ENCODE assay signal across 10 cellular contexts in the genomic region with DNA sequence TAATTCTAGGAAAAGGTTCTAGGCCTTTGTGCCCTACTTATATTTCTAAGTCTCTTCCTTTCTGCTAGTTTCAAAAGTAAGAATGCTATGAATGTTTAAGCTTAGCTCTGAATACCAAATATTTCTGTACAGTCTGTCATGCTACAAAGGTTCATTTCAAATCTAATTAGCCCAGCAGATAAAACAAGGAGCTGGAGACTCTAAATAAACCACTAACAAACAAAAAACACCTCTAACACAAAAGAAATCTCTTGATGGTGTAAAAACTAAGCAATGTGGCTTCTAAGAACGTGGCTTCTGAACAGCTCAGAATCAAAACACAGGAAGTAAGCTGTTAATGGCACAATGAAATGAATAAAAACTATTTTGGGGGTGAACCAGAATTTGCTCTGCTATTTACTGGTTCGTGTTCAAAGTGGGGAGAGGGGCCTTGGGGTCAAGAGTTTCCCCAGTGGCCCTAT.
DNase-seq lines count a peak whose midpoint lies in the region; ATAC-seq, FAIRE-seq and TF ChIP-seq lines count a peak whose summit lies in the region.
"Had no signal": no experiment of that assay in that cellular context is flagged by ENCODE, and none has a peak within 500 bp of the region (broad histone marks: within the 10 kb centered on the region; RNA-seq: fewer than 3 reads in every experiment).

No MANE protein-coding gene starts in this region.

- H3K36me3 Mint-ChIP-seq in activated naive CD4-positive, alpha-beta T cell treated with anti-CD3 and anti-CD28 coated beads, Interleukin-2, amount 50 U/mL, for 24 hours, result no peaks in the 10 kb centered on the region
- H3K36me3 Mint-ChIP-seq in activated CD8-positive, alpha-beta T cell treated with anti-CD3 and anti-CD28 coated beads, Interleukin-2, amount 10 ng/mL, durations not matched to agents 7 days and 5 days (ENCODE audit: low read depth), result no peaks in the 10 kb centered on the region

- H2AFZ ChIP-seq in keratinocyte (ENCODE audit: control insufficient read depth, low read length), result peak overlapping the region; percentile 86

- no peak for FAIRE-seq in keratinocyte (lab: Jason Lieb, UNC)
- FAIRE-seq in H54 (lab: Jason Lieb, UNC), result no peak

- dilution Hi-C loops in keratinocyte (cut with MboI; ENCODE audit: extremely low pct_ligation_motif_present, low sequenced_read_pairs), result no loop called here

- no peaks in the 10 kb centered on the region for H3K36me3 ChIP-seq in keratinocyte (ENCODE audit: control insufficient read depth in 2 of 2, extremely low read depth in 1 of 2, insufficient read depth in 2 of 2, low read length in 2 of 2)
- H3K36me3 ChIP-seq in tibial nerve, result no peaks in the 10 kb centered on the region

- WGBS in tibial nerve, 2 donors, result 9 to 10% methylated on average over 2 of the region's 2 CpGs

- TF ChIP-seq POLR2A in tibial nerve (IDR thresholded peaks at IDR 0.05) (no peak), H54 (IDR thresholded peaks at IDR 0.05; ENCODE audit: low read depth, low read length) (no peak)

- no peak for DNase-seq in activated naive CD4-positive, alpha-beta T cell (lab: John Stamatoyannopoulos, UW)
- no peak for DNase-seq in activated CD8-positive, alpha-beta T cell treated with anti-CD3 and anti-CD28 coated beads, Interleukin-2, amount 10 ng/mL, durations not matched to agents 7 days and 5 days
- DNase-seq in keratinocyte (ENCODE audit: low read depth, low spot score) (no peak), tibial nerve (ENCODE audit: low spot score in 2 of 2) (no peak), H54 (ENCODE audit: insufficient read length, low spot score) (no peak)
- DNase-seq: C1 segment of cervical spinal cord, NCI-H226 had no signal

- H3K4me1 ChIP-seq in keratinocyte (ENCODE audit: control insufficient read depth, extremely low read depth, insufficient read depth, low read length), result peaks cover 44% of the 10 kb centered on the region
- H3K4me1 ChIP-seq in tibial nerve, result peaks cover 0 to 35% (median 17%) of the 10 kb centered on the region in 4 donors

- H4K20me1 ChIP-seq in keratinocyte (ENCODE audit: control insufficient read depth, extremely low read depth, insufficient read depth, low read length), result no peaks in the 10 kb centered on the region

- H3K27ac ChIP-seq in keratinocyte (ENCODE audit: control insufficient read depth, insufficient read depth, low read length) (peak overlapping the region; percentile 42), tibial nerve (peak overlapping the region in 3 of 4 donors; percentile 34 to 73 (median 64))

- no peaks in the 10 kb centered on the region for H3K27me3 Mint-ChIP-seq in activated naive CD4-positive, alpha-beta T cell treated with anti-CD3 and anti-CD28 coated beads, Interleukin-2, amount 50 U/mL, for 24 hours
- no peaks in the 10 kb centered on the region for H3K27me3 Mint-ChIP-seq in activated CD8-positive, alpha-beta T cell treated with anti-CD3 and anti-CD28 coated beads, Interleukin-2, amount 10 ng/mL, durations not matched to agents 7 days and 5 days (ENCODE audit: low read depth)

- H3K9me1 ChIP-seq in keratinocyte (ENCODE audit: control insufficient read depth, extremely low read depth, insufficient read depth, low read length), result no peaks in the 10 kb centered on the region

- peak; percentile 25 for ATAC-seq in activated CD8-positive, alpha-beta T cell treated with anti-CD3 and anti-CD28 coated beads, Interleukin-2, amount 10 ng/mL, durations not matched to agents 7 days and 5 days
- ATAC-seq in GM21526 (IDR thresholded peaks at IDR 0.05; ENCODE audit: low FRiP score, unreplicated experiment) (no peak), GM21447 (IDR thresholded peaks at IDR 0.05; ENCODE audit: unreplicated experiment) (no peak)

- peak overlapping the region; percentile 53 for H3K9ac ChIP-seq in keratinocyte (ENCODE audit: control insufficient read depth, extremely low read depth, insufficient read depth, low read length)

- POLR2A ChIA-PET in activated CD8-positive, alpha-beta T cell treated with anti-CD3 and anti-CD28 coated beads, Interleukin-2, amount 10 ng/mL, durations not matched to agents 7 days and 5 days (lab: Charles Lee), result interaction anchor here (0.5 to 2.7 kb wide), 24 partner anchors 10 to 294 kb away, joined by 3 to 39 read pairs (median 4); a partner anchor contains a TSS

- CTCF ChIA-PET in activated CD8-positive, alpha-beta T cell treated with anti-CD3 and anti-CD28 coated beads, Interleukin-2, amount 10 ng/mL, durations not matched to agents 7 days and 5 days (lab: Charles Lee), result interaction anchor here (0.7 to 5.3 kb wide), 28 partner anchors 9 to 301 kb away, joined by 3 to 75 read pairs (median 4); no protein-coding TSS in a partner anchor

- H3K4me3 ChIP-seq in keratinocyte (ENCODE audit: control insufficient read depth in 2 of 3, extremely low read depth in 1 of 3, insufficient read depth in 2 of 3, low read depth in 1 of 3, low read length in 3 of 3) (no peak overlapping the region), tibial nerve (no peak overlapping the region)

- H3K9me3 Mint-ChIP-seq in activated naive CD4-positive, alpha-beta T cell treated with anti-CD3 and anti-CD28 coated beads, Interleukin-2, amount 50 U/mL, for 24 hours, result no peaks in the 10 kb centered on the region
- no peaks in the 10 kb centered on the region for H3K9me3 Mint-ChIP-seq in activated CD8-positive, alpha-beta T cell treated with anti-CD3 and anti-CD28 coated beads, Interleukin-2, amount 10 ng/mL, durations not matched to agents 7 days and 5 days (ENCODE audit: insufficient read depth)

- TF ChIP-seq CTCF in keratinocyte (optimal IDR thresholded peaks at IDR 0.05 in 1 of 3, IDR thresholded peaks at IDR 0.05 in 1 of 3, conservative IDR thresholded peaks at IDR 0.05 in 1 of 3; ENCODE audit: extremely low read depth in 1 of 3, insufficient read depth in 2 of 3, low read length in 3 of 3) (no peak), tibial nerve (IDR thresholded peaks at IDR 0.05) (no peak)

- H3K9me3 ChIP-seq in keratinocyte (ENCODE audit: control insufficient read depth, low read depth, low read length) (no peaks in the 10 kb centered on the region), tibial nerve (no peaks in the 10 kb centered on the region)

- peak overlapping the region; percentile 90 for H3K4me3 Mint-ChIP-seq in activated naive CD4-positive, alpha-beta T cell treated with anti-CD3 and anti-CD28 coated beads, Interleukin-2, amount 50 U/mL, for 24 hours
- H3K4me3 Mint-ChIP-seq in activated CD8-positive, alpha-beta T cell treated with anti-CD3 and anti-CD28 coated beads, Interleukin-2, amount 10 ng/mL, durations not matched to agents 7 days and 5 days, result peak overlapping the region; percentile 81

- no peaks in the 10 kb centered on the region for H3K79me2 ChIP-seq in keratinocyte (ENCODE audit: control insufficient read depth, insufficient read depth, low read length)

- peak overlapping the region; percentile 96 for H3K27ac Mint-ChIP-seq in activated naive CD4-positive, alpha-beta T cell treated with anti-CD3 and anti-CD28 coated beads, Interleukin-2, amount 50 U/mL, for 24 hours
- peak overlapping the region; percentile 98 for H3K27ac Mint-ChIP-seq in activated CD8-positive, alpha-beta T cell treated with anti-CD3 and anti-CD28 coated beads, Interleukin-2, amount 10 ng/mL, durations not matched to agents 7 days and 5 days

- H3K27me3 ChIP-seq in keratinocyte (ENCODE audit: control insufficient read depth, extremely low read depth, insufficient read depth, low read length) (no peaks in the 10 kb centered on the region), tibial nerve (no peaks in the 10 kb centered on the region)

- H3K4me1 Mint-ChIP-seq in activated naive CD4-positive, alpha-beta T cell treated with anti-CD3 and anti-CD28 coated beads, Interleukin-2, amount 50 U/mL, for 24 hours, result peaks cover 53% of the 10 kb centered on the region
- H3K4me1 Mint-ChIP-seq in activated CD8-positive, alpha-beta T cell treated with anti-CD3 and anti-CD28 coated beads, Interleukin-2, amount 10 ng/mL, durations not matched to agents 7 days and 5 days (ENCODE audit: low read depth), result peaks cover 71% of the 10 kb centered on the region

- no peak for TF ChIP-seq EP300 in tibial nerve (IDR thresholded peaks at IDR 0.05)

- peak overlapping the region; percentile 76 for H3K4me2 ChIP-seq in keratinocyte (ENCODE audit: control insufficient read depth, extremely low read depth, insufficient read depth, low read depth, low read length)
